12 cellular contexts compared by ENCODE assay signal in genomic region chr17:44211281-44212265, GRCh38. TPM values are rescaled to one million over a fixed set of nuclear protein-coding genes. Genes with fewer than 3 reads are reported as not detected.
DNase-seq lines count a peak whose midpoint lies in the region; FAIRE-seq and TF ChIP-seq lines count a peak whose summit lies in the region.
"Had no signal": no experiment of that assay in that cellular context is flagged by ENCODE, and none has a peak within 500 bp of the region (broad histone marks: within the 10 kb centered on the region; RNA-seq: fewer than 3 reads in every experiment).

No MANE protein-coding gene starts in this region.

- H3K4me1 ChIP-seq in DOHH2 (ENCODE audit: control insufficient read depth, low read length) = peaks cover 68% of the 10 kb centered on the region
- H3K4me1 ChIP-seq in OCI-LY3 (ENCODE audit: low read length) = peaks cover 40% of the 10 kb centered on the region
- H3K4me1 ChIP-seq: Caco-2 had no signal

- H3K27ac ChIP-seq in DOHH2 (ENCODE audit: low read depth, low read length) = peak overlapping the region; percentile 75
- H3K27ac ChIP-seq in OCI-LY3 (ENCODE audit: low read length) = peak overlapping the region; percentile 55
- H3K27ac ChIP-seq: hepatocyte had no signal

- no peak overlapping the region for H2AFZ ChIP-seq in OCI-LY3 (ENCODE audit: low read depth, low read length)
- H2AFZ ChIP-seq: hepatocyte had no signal

- H3K9me2 ChIP-seq in DOHH2 (replicated peaks; ENCODE audit: control insufficient read depth, low read length) = no peaks in the 10 kb centered on the region

- H3F3A ChIP-seq in DOHH2 (ENCODE audit: control insufficient read depth, insufficient read depth) = peaks cover 28% of the 10 kb centered on the region

- DNase-seq in glutamatergic neuron = no peak
- no peak for DNase-seq in frontal cortex (ENCODE audit: low spot score in 2 of 2)
- no peak for DNase-seq in CD1c-positive myeloid dendritic cell (ENCODE audit: extremely low spot score)
- DNase-seq in HUDEP-2 (lab: John Stamatoyannopoulos, UW; ENCODE audit: unreplicated experiment in 76 of 76) = no peak
- DNase-seq: activated gamma-delta T cell treated with Interleukin-2 at 50 U/mL for 16 hours, Caco-2, NCI-H1436 treated with DMSO at 0.1 percent for 48 hours, OCI-M1 had no signal

- H3K4me2 ChIP-seq in DOHH2 (ENCODE audit: low read length) (peak overlapping the region; percentile 75), OCI-LY3 (ENCODE audit: low read length) (peak overlapping the region; percentile 65)
- H3K4me2 ChIP-seq: hepatocyte had no signal

- H3K9me3 Mint-ChIP-seq in glutamatergic neuron (ENCODE audit: unreplicated experiment) = peaks cover 7% of the 10 kb centered on the region
- H3K9me3 Mint-ChIP-seq: mesothelial cell of epicardium had no signal

- H3K4me3 Mint-ChIP-seq in glutamatergic neuron (ENCODE audit: unreplicated experiment) = peak overlapping the region; percentile 38
- H3K4me3 Mint-ChIP-seq: mesothelial cell of epicardium had no signal

- H3K27me3 ChIP-seq in DOHH2 (ENCODE audit: control insufficient read depth, low read length) (no peaks in the 10 kb centered on the region), OCI-LY3 (ENCODE audit: low read depth, low read length) (no peaks in the 10 kb centered on the region)
- H3K27me3 ChIP-seq: hepatocyte had no signal

- peaks cover 14% of the 10 kb centered on the region for H3K27me3 Mint-ChIP-seq in glutamatergic neuron (ENCODE audit: unreplicated experiment)

- H3K9ac ChIP-seq in OCI-LY3 (ENCODE audit: low read length) = peak overlapping the region; percentile 47; the same call in 1 of the 2 replicates

- no peaks in the 10 kb centered on the region for H3K36me3 Mint-ChIP-seq in glutamatergic neuron (ENCODE audit: unreplicated experiment)

- H3K36me3 ChIP-seq in DOHH2 (ENCODE audit: control insufficient read depth, low read length) (peaks cover 96% of the 10 kb centered on the region), OCI-LY3 (replicated peaks; ENCODE audit: low read depth, low read length) (peaks cover 69% of the 10 kb centered on the region)

- TF ChIP-seq CTCF in DOHH2 (IDR thresholded peaks at IDR 0.05; ENCODE audit: low read depth, low read length, poor library complexity, severe bottlenecking) (no peak), OCI-LY3 (IDR thresholded peaks at IDR 0.05; ENCODE audit: low read depth, low read length) (no peak), glutamatergic neuron (IDR thresholded peaks at IDR 0.05; ENCODE audit: partially characterized antibody, unreplicated experiment) (no peak)

- H3K9me3 ChIP-seq in DOHH2 (ENCODE audit: control insufficient read depth, insufficient read depth, low read length) (no peaks in the 10 kb centered on the region), OCI-LY3 (ENCODE audit: insufficient read depth, low read length) (no peaks in the 10 kb centered on the region)
- H3K9me3 ChIP-seq: Caco-2 had no signal

- no peak overlapping the region for H3K27ac Mint-ChIP-seq in glutamatergic neuron (ENCODE audit: unreplicated experiment)
- H3K27ac Mint-ChIP-seq: mesothelial cell of epicardium had no signal

- H3K79me2 ChIP-seq in DOHH2 (ENCODE audit: control insufficient read depth, low read length) (peaks cover 34% of the 10 kb centered on the region), OCI-LY3 (ENCODE audit: low read length) (peaks cover 25% of the 10 kb centered on the region)

- H3K4me1 Mint-ChIP-seq in glutamatergic neuron (ENCODE audit: low read depth, unreplicated experiment) = peaks cover 15% of the 10 kb centered on the region
- H3K4me1 Mint-ChIP-seq: mesothelial cell of epicardium had no signal

- H3K4me3 ChIP-seq in DOHH2 (ENCODE audit: low read length) = peak overlapping the region; percentile 67
- H3K4me3 ChIP-seq in OCI-LY3 (ENCODE audit: low read length) = peak overlapping the region; percentile 50; the same call in 1 of the 2 replicates
- H3K4me3 ChIP-seq: hepatocyte had no signal

- no peaks in the 10 kb centered on the region for H4K20me1 ChIP-seq in DOHH2 (ENCODE audit: control insufficient read depth, insufficient read depth, low read depth, low read length)
- H4K20me1 ChIP-seq in OCI-LY3 (ENCODE audit: insufficient read depth, low read length) = no peaks in the 10 kb centered on the region

- no peak for FAIRE-seq in frontal cortex (lab: Jason Lieb, UNC)

RNA-seq across cellular contexts. Expression of gene UBTF, which starts 7.9 kb away (rescaled TPM):
- total RNA-seq in glutamatergic neuron (ENCODE audit: unreplicated experiment) (97.6 TPM), frontal cortex (69.3 TPM)

RNA-seq across cellular contexts. Expression of gene ATXN7L3, which starts 11.9 kb away (rescaled TPM):
- total RNA-seq in glutamatergic neuron (ENCODE audit: unreplicated experiment) (146 TPM), frontal cortex (64.4 TPM)

RNA-seq across cellular contexts. Expression of gene TMUB2, which starts 24.8 kb away (rescaled TPM):
- total RNA-seq in glutamatergic neuron (ENCODE audit: unreplicated experiment) (52.1 TPM), frontal cortex (22.0 TPM)

RNA-seq across cellular contexts. Expression of gene ASB16, which starts 41.1 kb away (rescaled TPM):
- not detected for total RNA-seq in glutamatergic neuron (ENCODE audit: unreplicated experiment)
- not detected for total RNA-seq in frontal cortex
- total RNA-seq: Caco-2 had no signal

RNA-seq across cellular contexts. Expression of gene SLC4A1, which starts 56.4 kb away (rescaled TPM):
- total RNA-seq in glutamatergic neuron (ENCODE audit: unreplicated experiment) (not detected), frontal cortex (4.9 TPM)
- total RNA-seq: Caco-2, hepatocyte, mesothelial cell of epicardium had no signal
